12 cellular contexts compared by ENCODE assay signal in genomic region chr13:36530050-36530789, GRCh38.
A peak's percentile ranks its signal among the peaks of the same experiment; 100 is the strongest.
DNase-seq lines count a peak whose midpoint lies in the region; ATAC-seq and TF ChIP-seq lines count a peak whose summit lies in the region.
"Had no signal": no experiment of that assay in that cellular context is flagged by ENCODE, and none has a peak within 500 bp of the region (broad histone marks: within the 10 kb centered on the region; RNA-seq: fewer than 3 reads in every experiment).

No MANE protein-coding gene starts in this region.

- H4K20me1 ChIP-seq in neural progenitor cell (ENCODE audit: low read depth), result no peaks in the 10 kb centered on the region

- no peak overlapping the region for H3K27ac Mint-ChIP-seq in WTC11
- H3K27ac Mint-ChIP-seq in neural progenitor cell, result no peak overlapping the region
- no peak overlapping the region for H3K27ac Mint-ChIP-seq in HFFc6
- H3K27ac Mint-ChIP-seq: activated T-helper 1 cell treated with anti-CD3 and anti-CD28 coated beads, Interleukin-12 subunit alpha, Interleukin-12 subunit beta, Interleukin-2, Interleukin-4 antibody, amounts not matched to agents 30 ng/mL and 10 ng/mL and 1 ng/mL, durations not matched to agents 14 hours and 24 hours and 36 hours had no signal

- POLR2A ChIA-PET in WTC11 (lab: Charles Lee), result no interaction called here

- DNase-seq in AG09309 (ENCODE audit: low read depth) (peak; percentile 16), WTC11 (ENCODE audit: low spot score) (no peak), neural progenitor cell (ENCODE audit: low spot score) (peak; percentile 29), HFFc6 (no peak), activated gamma-delta T cell (lab: John Stamatoyannopoulos, UW) (no peak)
- no peak for DNase-seq in activated T-cell treated with anti-CD3 and anti-CD28 coated beads, Interleukin-2, amount 50 U/mL, for 1 hour
- DNase-seq: activated CD4-positive, alpha-beta T cell treated with anti-CD3 and anti-CD28 coated beads for 4 hours; MV-4-11; trophoblast cell had no signal

- peaks cover 10% of the 10 kb centered on the region for H3K36me3 Mint-ChIP-seq in WTC11
- H3K36me3 Mint-ChIP-seq in neural progenitor cell, result no peaks in the 10 kb centered on the region
- H3K36me3 Mint-ChIP-seq in HFFc6 (ENCODE audit: low read depth), result no peaks in the 10 kb centered on the region

- no peaks in the 10 kb centered on the region; the same call in 1 of the 2 replicates for H3K27me3 Mint-ChIP-seq in WTC11 (ENCODE audit: low read depth)
- peaks cover 4% of the 10 kb centered on the region for H3K27me3 Mint-ChIP-seq in neural progenitor cell (ENCODE audit: insufficient read depth, low read depth)
- H3K27me3 Mint-ChIP-seq in HFFc6 (ENCODE audit: insufficient read depth), result no peaks in the 10 kb centered on the region; the same call in 1 of the 2 replicates

- CTCF ChIA-PET in WTC11 (lab: Charles Lee), result no interaction called here

- no peaks in the 10 kb centered on the region for H3K9me3 ChIP-seq in neural progenitor cell (ENCODE audit: low read depth)

- H3K4me3 ChIP-seq in AG09309 (ENCODE audit: control insufficient read depth, low read depth, low read length) (no peak overlapping the region), neural progenitor cell (no peak overlapping the region)

- H3K4me1 Mint-ChIP-seq in WTC11, result peaks cover 49% of the 10 kb centered on the region
- peaks cover 9% of the 10 kb centered on the region for H3K4me1 Mint-ChIP-seq in neural progenitor cell
- H3K4me1 Mint-ChIP-seq in HFFc6 (ENCODE audit: low read depth), result no peaks in the 10 kb centered on the region

- no peak overlapping the region for H3K9ac ChIP-seq in neural progenitor cell

- no peak overlapping the region for H3K4me3 Mint-ChIP-seq in WTC11
- no peak overlapping the region for H3K4me3 Mint-ChIP-seq in neural progenitor cell
- H3K4me3 Mint-ChIP-seq in HFFc6, result no peak overlapping the region
- H3K4me3 Mint-ChIP-seq: activated T-helper 1 cell treated with anti-CD3 and anti-CD28 coated beads, Interleukin-12 subunit alpha, Interleukin-12 subunit beta, Interleukin-2, Interleukin-4 antibody, amounts not matched to agents 30 ng/mL and 10 ng/mL and 1 ng/mL, durations not matched to agents 14 hours and 24 hours and 36 hours had no signal

- no peaks in the 10 kb centered on the region for H3K27me3 ChIP-seq in neural progenitor cell

- peaks cover 17% of the 10 kb centered on the region for H3K4me1 ChIP-seq in neural progenitor cell

- no peaks in the 10 kb centered on the region for H3K79me2 ChIP-seq in neural progenitor cell (ENCODE audit: low read depth)

- H3K27ac ChIP-seq in neural progenitor cell, result no peak overlapping the region

- no peak overlapping the region for H2AFZ ChIP-seq in neural progenitor cell (replicated peaks)

- ATAC-seq in WTC11, result peak; percentile 63
- ATAC-seq in esophagus mucosa, result peak; percentile 86
- ATAC-seq in HG03378 (IDR thresholded peaks at IDR 0.05; ENCODE audit: unreplicated experiment), result no peak

- no peak overlapping the region for H3K4me2 ChIP-seq in neural progenitor cell

- TF ChIP-seq CTCF in AG09309 (IDR thresholded peaks at IDR 0.05; ENCODE audit: control insufficient read depth, insufficient read depth, low read depth, low read length, missing control alignments) (no peak), WTC11 (IDR thresholded peaks at IDR 0.05) (no peak), neural progenitor cell (IDR thresholded peaks at IDR 0.05) (no peak), HFFc6 (IDR thresholded peaks at IDR 0.05) (no peak)

- no peaks in the 10 kb centered on the region for H3F3A ChIP-seq in neural progenitor cell (ENCODE audit: low read depth)

- H3K36me3 ChIP-seq in neural progenitor cell, result no peaks in the 10 kb centered on the region

- H3K9me3 Mint-ChIP-seq in WTC11 (peaks cover 22% of the 10 kb centered on the region), neural progenitor cell (peaks cover 3% of the 10 kb centered on the region), HFFc6 (peaks cover 34% of the 10 kb centered on the region)
- H3K9me3 Mint-ChIP-seq: activated T-helper 1 cell treated with anti-CD3 and anti-CD28 coated beads, Interleukin-12 subunit alpha, Interleukin-12 subunit beta, Interleukin-2, Interleukin-4 antibody, amounts not matched to agents 30 ng/mL and 10 ng/mL and 1 ng/mL, durations not matched to agents 14 hours and 24 hours and 36 hours had no signal

TF ChIP-seq in WTC11, 78 proteins besides CTCF, POLR2A, EP300 and RAD21:
- TF ChIP-seq, protein P1, sequence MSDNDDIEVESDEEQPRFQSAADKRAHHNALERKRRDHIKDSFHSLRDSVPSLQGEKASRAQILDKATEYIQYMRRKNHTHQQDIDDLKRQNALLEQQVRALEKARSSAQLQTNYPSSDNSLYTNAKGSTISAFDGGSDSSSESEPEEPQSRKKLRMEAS (CRISPR knock-in tag; IDR thresholded peaks at IDR 0.05), result peak; percentile 31; the same call in 1 of the 2 replicates
- TF ChIP-seq, protein P2, sequence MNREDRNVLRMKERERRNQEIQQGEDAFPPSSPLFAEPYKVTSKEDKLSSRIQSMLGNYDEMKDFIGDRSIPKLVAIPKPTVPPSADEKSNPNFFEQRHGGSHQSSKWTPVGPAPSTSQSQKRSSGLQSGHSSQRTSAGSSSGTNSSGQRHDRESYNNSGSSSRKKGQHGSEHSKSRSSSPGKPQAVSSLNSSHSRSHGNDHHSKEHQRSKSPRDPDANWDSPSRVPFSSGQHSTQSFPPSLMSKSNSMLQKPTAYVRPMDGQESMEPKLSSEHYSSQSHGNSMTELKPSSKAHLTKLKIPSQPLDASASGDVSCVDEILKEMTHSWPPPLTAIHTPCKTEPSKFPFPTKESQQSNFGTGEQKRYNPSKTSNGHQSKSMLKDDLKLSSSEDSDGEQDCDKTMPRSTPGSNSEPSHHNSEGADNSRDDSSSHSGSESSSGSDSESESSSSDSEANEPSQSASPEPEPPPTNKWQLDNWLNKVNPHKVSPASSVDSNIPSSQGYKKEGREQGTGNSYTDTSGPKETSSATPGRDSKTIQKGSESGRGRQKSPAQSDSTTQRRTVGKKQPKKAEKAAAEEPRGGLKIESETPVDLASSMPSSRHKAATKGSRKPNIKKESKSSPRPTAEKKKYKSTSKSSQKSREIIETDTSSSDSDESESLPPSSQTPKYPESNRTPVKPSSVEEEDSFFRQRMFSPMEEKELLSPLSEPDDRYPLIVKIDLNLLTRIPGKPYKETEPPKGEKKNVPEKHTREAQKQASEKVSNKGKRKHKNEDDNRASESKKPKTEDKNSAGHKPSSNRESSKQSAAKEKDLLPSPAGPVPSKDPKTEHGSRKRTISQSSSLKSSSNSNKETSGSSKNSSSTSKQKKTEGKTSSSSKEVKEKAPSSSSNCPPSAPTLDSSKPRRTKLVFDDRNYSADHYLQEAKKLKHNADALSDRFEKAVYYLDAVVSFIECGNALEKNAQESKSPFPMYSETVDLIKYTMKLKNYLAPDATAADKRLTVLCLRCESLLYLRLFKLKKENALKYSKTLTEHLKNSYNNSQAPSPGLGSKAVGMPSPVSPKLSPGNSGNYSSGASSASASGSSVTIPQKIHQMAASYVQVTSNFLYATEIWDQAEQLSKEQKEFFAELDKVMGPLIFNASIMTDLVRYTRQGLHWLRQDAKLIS (CRISPR knock-in tag; IDR thresholded peaks at IDR 0.05; ENCODE audit: borderline replicate concordance), result no peak
- TF ChIP-seq HMGXB4 (CRISPR knock-in tag; IDR thresholded peaks at IDR 0.05), result no peak

Comparison
In these comparisons a context has a peak if more than half of its experiments do, and no peak if none do; other contexts are left out.
1. DNase-seq: peak in AG09309 (single experiment) and neural progenitor cell (single experiment); none in WTC11 (single experiment), HFFc6 (single experiment), activated gamma-delta T cell (single experiment) and activated T-cell treated with anti-CD3 and anti-CD28 coated beads, Interleukin-2, amount 50 U/mL, for 1 hour (single experiment).